Comparison of ENCODE assay signal across 8 cellular contexts in genomic region chr19:14476663-14477401, GRCh38. TPM values are rescaled to one million over a fixed set of nuclear protein-coding genes. Genes with fewer than 3 reads are reported as not detected.
DNase-seq lines count a peak whose midpoint lies in the region; ATAC-seq, FAIRE-seq and TF ChIP-seq lines count a peak whose summit lies in the region.

No MANE protein-coding gene starts in this region.

- peak overlapping the region in 6 of 11 experiments; percentile 30 to 70 (median 56); a peak in 8 of 22 replicates for H3K27ac ChIP-seq in BLaER1 treated with 17β-estradiol and CSF1 and Interleukin-3, amounts not matched to agents 10 nM and 100 nM
- no peak overlapping the region for H3K27ac ChIP-seq in body of pancreas

- ATAC-seq in left ventricle myocardium superior (peak; percentile 10), GM19467 (IDR thresholded peaks at IDR 0.05; ENCODE audit: unreplicated experiment) (no peak), body of pancreas (no peak)

- H3K27me3 ChIP-seq in BLaER1 treated with 17β-estradiol and CSF1 and Interleukin-3, amounts not matched to agents 10 nM and 100 nM: peaks cover 16 to 29% (median 26%) of the 10 kb centered on the region in 11 experiments
- peaks cover 0 to 15% of the 10 kb centered on the region in 2 donors for H3K27me3 ChIP-seq in body of pancreas

- H4K20me1 ChIP-seq in BLaER1 treated with 17β-estradiol and CSF1 and Interleukin-3, amounts not matched to agents 10 nM and 100 nM: peaks cover 0 to 71% (median 2%) of the 10 kb centered on the region in 11 experiments; a peak in 9 of 22 replicates

- no peak for TF ChIP-seq POLR2A in body of pancreas (IDR thresholded peaks at IDR 0.05)

- peak overlapping the region; percentile 79 to 96 (median 92) for H3K4me2 ChIP-seq in BLaER1 treated with 17β-estradiol and CSF1 and Interleukin-3, amounts not matched to agents 10 nM and 100 nM

- no peak for FAIRE-seq in GM19239 (lab: Jason Lieb, UNC)

- H3K9ac ChIP-seq in BLaER1 treated with 17β-estradiol and CSF1 and Interleukin-3, amounts not matched to agents 10 nM and 100 nM: peak overlapping the region in 2 of 11 experiments; percentile 8 to 63; a peak in 1 of 22 replicates

- DNase-seq in HEK293T (ENCODE audit: extremely low spot score) (peak; percentile 6), T-helper 9 cell (peak; percentile 33), left ventricle myocardium superior (peak; percentile 46), Ammon's horn (ENCODE audit: low spot score) (no peak), body of pancreas (no peak), GM19239 (ENCODE audit: insufficient read length, low spot score) (no peak)

- CTCF ChIA-PET in HEK293T (lab: Yijun Ruan, JAX): no interaction called here

- POLR2A ChIA-PET in HEK293T (lab: Yijun Ruan, JAX): no interaction called here

- H3K36me3 ChIP-seq in BLaER1 treated with 17β-estradiol and CSF1 and Interleukin-3, amounts not matched to agents 10 nM and 100 nM: peaks cover 7 to 36% (median 17%) of the 10 kb centered on the region in 11 experiments; a peak in 19 of 22 replicates
- H3K36me3 ChIP-seq in body of pancreas (replicated peaks in 1 of 2; ENCODE audit: insufficient read depth in 1 of 2, low read depth in 2 of 2): peaks cover 0 to 6% of the 10 kb centered on the region in 2 donors

- H3K9me3 ChIP-seq in BLaER1 treated with 17β-estradiol and CSF1 and Interleukin-3, amounts not matched to agents 10 nM and 100 nM (replicated peaks in 1 of 11): no peaks in the 10 kb centered on the region
- no peaks in the 10 kb centered on the region for H3K9me3 ChIP-seq in body of pancreas

- intact Hi-C loops in left ventricle myocardium superior (cut with micrococcal nuclease) (no loop called here), body of pancreas (cut with DNase I) (no loop called here)

- no peak for TF ChIP-seq CTCF in body of pancreas (IDR thresholded peaks at IDR 0.05)

- H3K4me3 ChIP-seq in BLaER1 treated with 17β-estradiol and CSF1 and Interleukin-3, amounts not matched to agents 10 nM and 100 nM: no peak overlapping the region
- no peak overlapping the region for H3K4me3 ChIP-seq in body of pancreas

- whole genome bisulfite sequencing in body of pancreas, 2 donors: 39 to 64% methylated on average over 22 of the region's 26 CpGs

- peaks cover 70 to 87% (median 80%) of the 10 kb centered on the region in 10 experiments for H3K4me1 ChIP-seq in BLaER1 treated with 17β-estradiol and CSF1 and Interleukin-3, amounts not matched to agents 10 nM and 100 nM
- H3K4me1 ChIP-seq in body of pancreas: peaks cover 37% of the 10 kb centered on the region

TF ChIP-seq in HEK293T, 16 proteins besides CTCF, POLR2A, EP300 and RAD21:
- no peak for TF ChIP-seq FOXM1 (IDR thresholded peaks at IDR 0.05; ENCODE audit: borderline replicate concordance)
- TF ChIP-seq HDGF (IDR thresholded peaks at IDR 0.05; ENCODE audit: borderline replicate concordance): no peak
- TF ChIP-seq ZNF384 (IDR thresholded peaks at IDR 0.05): no peak
- TF ChIP-seq SP1 (IDR thresholded peaks at IDR 0.05): no peak
- TF ChIP-seq CTBP1 (IDR thresholded peaks at IDR 0.05; ENCODE audit: borderline replicate concordance): no peak
- TF ChIP-seq PKNOX1 (IDR thresholded peaks at IDR 0.05): no peak
- no peak for TF ChIP-seq ARNT (IDR thresholded peaks at IDR 0.05)
- no peak for TF ChIP-seq SUZ12 (IDR thresholded peaks at IDR 0.05)
- no peak for TF ChIP-seq LEF1 (IDR thresholded peaks at IDR 0.05; ENCODE audit: borderline replicate concordance)
- TF ChIP-seq BHLHE40 (IDR thresholded peaks at IDR 0.05; ENCODE audit: borderline replicate concordance): no peak
- no peak for TF ChIP-seq TARDBP (IDR thresholded peaks at IDR 0.05)
- TF ChIP-seq FOXK2 (IDR thresholded peaks at IDR 0.05): no peak
- no peak for TF ChIP-seq ELF4 (IDR thresholded peaks at IDR 0.05)

RNA-seq across cellular contexts. Expression of gene PTGER1, which starts 1.7 kb away (rescaled TPM):
- total RNA-seq in left ventricle myocardium superior: not detected
- total RNA-seq in body of pancreas: 1 to 10 TPM in 1 of 2 donors, not detected in 1; 3.6 TPM

RNA-seq across cellular contexts. Expression of gene GIPC1, which starts 19.1 kb away (rescaled TPM):
- total RNA-seq in left ventricle myocardium superior (55.9 TPM), body of pancreas (100 to 1,000 TPM in 1 of 2 donors, 10 to 100 TPM in 1; 34.5 to 120 TPM)

RNA-seq across cellular contexts. Expression of gene DNAJB1, which starts 41.4 kb away (rescaled TPM):
- total RNA-seq in left ventricle myocardium superior (47.9 TPM), body of pancreas (10 to 100 TPM; 24.4 to 33.2 TPM)

RNA-seq across cellular contexts. Expression of gene PKN1, which starts 43.7 kb away (rescaled TPM):
- total RNA-seq in left ventricle myocardium superior: 162 TPM
- 10 to 100 TPM; 82.5 to 83.4 TPM for total RNA-seq in body of pancreas

RNA-seq across cellular contexts. Expression of gene TECR, which starts 52.6 kb away (rescaled TPM):
- total RNA-seq in left ventricle myocardium superior (86.4 TPM), body of pancreas (10 to 100 TPM; 26.2 to 28.7 TPM)

Comparison
In these comparisons a context has a peak if more than half of its experiments do, and no peak if none do; other contexts are left out.
1. H3K27ac ChIP-seq: peak in BLaER1 treated with 17β-estradiol and CSF1 and Interleukin-3, amounts not matched to agents 10 nM and 100 nM (6 of 11); none in body of pancreas (0 of 4).
2. DNase-seq: peak in HEK293T (single experiment), T-helper 9 cell (single experiment) and left ventricle myocardium superior (single experiment); none in Ammon's horn (single experiment), body of pancreas (0 of 4) and GM19239 (single experiment).